ENCODE assay signal across 6 cellular contexts in genomic region chr1:85947223-85947622, GRCh38.
"Had no signal": no experiment of that assay in that cellular context is flagged by ENCODE, and none has a peak within 500 bp of the region (broad histone marks: within the 10 kb centered on the region; RNA-seq: fewer than 3 reads in every experiment).

No MANE protein-coding gene starts in this region.

- H2AFZ ChIP-seq: GM23338 had no signal

- ATAC-seq: GM23338, K562 had no signal

- DNase-seq: H9, HCEC 1CT, IMR-90, KG1 had no signal

- H3K4me2 ChIP-seq: GM23338 had no signal

- H3K4me3 ChIP-seq: GM23338, K562 had no signal
